In the genomic region with DNA sequence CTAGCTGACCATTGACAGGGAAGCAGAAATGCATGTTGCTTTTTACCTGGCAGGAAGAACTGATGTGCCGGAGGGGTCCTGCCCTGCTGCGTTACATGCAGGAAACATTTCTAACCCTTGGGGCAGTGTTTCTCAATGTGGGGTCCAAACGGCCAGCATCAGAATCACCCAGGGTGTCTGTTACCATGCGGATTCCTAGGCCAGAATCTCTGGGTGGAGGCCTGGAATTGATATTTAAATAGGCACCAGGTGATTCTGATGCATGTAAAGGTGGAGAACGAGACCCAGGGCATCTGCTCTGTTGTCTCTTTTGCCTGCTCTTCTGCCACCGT, we compare ENCODE assay signal across 17 cellular contexts.
DNase-seq lines count a peak whose midpoint lies in the region; ATAC-seq and TF ChIP-seq lines count a peak whose summit lies in the region.
"Had no signal": no experiment of that assay in that cellular context is flagged by ENCODE, and none has a peak within 500 bp of the region (broad histone marks: within the 10 kb centered on the region; RNA-seq: fewer than 3 reads in every experiment).

No MANE protein-coding gene starts in this region.

- H3K36me3 ChIP-seq in neural progenitor cell (no peaks in the 10 kb centered on the region), adrenal gland (replicated peaks in 1 of 2) (no peaks in the 10 kb centered on the region)

- CTCF ChIA-PET in AG04449 (lab: Yijun Ruan, JAX): no interaction called here

- peak overlapping the region; percentile 49 for H3K27ac Mint-ChIP-seq in HFFc6
- H3K27ac Mint-ChIP-seq in neural progenitor cell: no peak overlapping the region
- H3K27ac Mint-ChIP-seq: activated naive CD8-positive, alpha-beta T cell; activated T-helper 1 cell treated with anti-CD3 and anti-CD28 coated beads, Interleukin-12 subunit alpha, Interleukin-12 subunit beta, Interleukin-2, Interleukin-4 antibody, amounts not matched to agents 30 ng/mL and 10 ng/mL and 1 ng/mL, durations not matched to agents 14 hours and 24 hours and 36 hours had no signal

- TF ChIP-seq CTCF in AG04449 (IDR thresholded peaks at IDR 0.05; ENCODE audit: insufficient read depth, low read length, missing control alignments) (no peak), HFFc6 (IDR thresholded peaks at IDR 0.05) (peak; percentile 28), astrocyte of the spinal cord (IDR thresholded peaks at IDR 0.05; ENCODE audit: low read depth, low read length) (peak; percentile 11), neural progenitor cell (IDR thresholded peaks at IDR 0.05) (no peak), adrenal gland (IDR thresholded peaks at IDR 0.05) (no peak)

- no peak for DNase-seq in AG04449 (ENCODE audit: low read depth, low spot score)
- no peak for DNase-seq in HFFc6
- no peak for DNase-seq in astrocyte of the spinal cord (ENCODE audit: low read depth, low spot score)
- peak; percentile 19 for DNase-seq in neural progenitor cell (ENCODE audit: low spot score)
- DNase-seq in effector CD8-positive, alpha-beta T cell (lab: John Stamatoyannopoulos, UW): no peak
- DNase-seq in adrenal gland: no peak
- DNase-seq in HT-29 (ENCODE audit: low spot score): no peak
- DNase-seq: GOT3, midbrain, NCI-H446 treated with DMSO at 0.1 percent for 48 hours, SW 1271 had no signal

- H3K27ac ChIP-seq in neural progenitor cell: no peak overlapping the region
- H3K27ac ChIP-seq in adrenal gland: peak overlapping the region in 1 of 5 donors; percentile 24
- H3K27ac ChIP-seq: psoas muscle had no signal

- H3K4me1 ChIP-seq in neural progenitor cell: peaks cover 6% of the 10 kb centered on the region
- H3K4me1 ChIP-seq in adrenal gland (replicated peaks in 1 of 2): peaks cover 0 to 22% of the 10 kb centered on the region in 2 donors
- H3K4me1 ChIP-seq: psoas muscle had no signal

- H3K27me3 ChIP-seq in neural progenitor cell: no peaks in the 10 kb centered on the region
- H3K27me3 ChIP-seq in adrenal gland: no peaks in the 10 kb centered on the region

- no peaks in the 10 kb centered on the region for H4K20me1 ChIP-seq in neural progenitor cell (ENCODE audit: low read depth)

- no peak overlapping the region for H3K9ac ChIP-seq in neural progenitor cell

- 59 to 70% (median 64%) methylated on average over 6 of the region's 6 CpGs for WGBS in adrenal gland, 4 donors

- ATAC-seq in HG02938 (IDR thresholded peaks at IDR 0.05; ENCODE audit: unreplicated experiment): no peak
- ATAC-seq: left lobe of liver had no signal

- TF ChIP-seq POLR2A in adrenal gland (IDR thresholded peaks at IDR 0.05): no peak

- POLR2A ChIA-PET in AG04449 (lab: Yijun Ruan, JAX): no interaction called here

- H3K79me2 ChIP-seq in neural progenitor cell (ENCODE audit: low read depth): no peaks in the 10 kb centered on the region

- H3K9me3 ChIP-seq in neural progenitor cell (ENCODE audit: low read depth) (no peaks in the 10 kb centered on the region), adrenal gland (replicated peaks in 1 of 3) (no peaks in the 10 kb centered on the region)
- H3K9me3 ChIP-seq: psoas muscle had no signal

- peaks cover 9% of the 10 kb centered on the region for H3K9me3 Mint-ChIP-seq in HFFc6
- no peaks in the 10 kb centered on the region for H3K9me3 Mint-ChIP-seq in neural progenitor cell
- H3K9me3 Mint-ChIP-seq: neural crest cell had no signal

- in situ Hi-C loops in astrocyte of the spinal cord (cut with HindIII; ENCODE audit: low sequenced_read_pairs): no loop called here

- no peak overlapping the region for H3K4me2 ChIP-seq in neural progenitor cell

- H3F3A ChIP-seq in neural progenitor cell (ENCODE audit: low read depth): no peaks in the 10 kb centered on the region

- H3K36me3 Mint-ChIP-seq in HFFc6 (ENCODE audit: low read depth) (peaks cover 2% of the 10 kb centered on the region; the same call in 1 of the 2 replicates), neural progenitor cell (no peaks in the 10 kb centered on the region)
- H3K36me3 Mint-ChIP-seq: activated naive CD8-positive, alpha-beta T cell had no signal

- no peak overlapping the region for H2AFZ ChIP-seq in neural progenitor cell (replicated peaks)

- peak overlapping the region; percentile 29; the same call in 1 of the 2 replicates for H3K4me3 ChIP-seq in AG04449 (ENCODE audit: low read depth, low read length)
- H3K4me3 ChIP-seq in astrocyte of the spinal cord (ENCODE audit: low read depth, low read length): no peak overlapping the region
- H3K4me3 ChIP-seq in neural progenitor cell: no peak overlapping the region
- no peak overlapping the region for H3K4me3 ChIP-seq in adrenal gland
- H3K4me3 ChIP-seq: psoas muscle had no signal

- intact Hi-C loops in adrenal gland (cut with DNase I): no loop called here

- H3K4me1 Mint-ChIP-seq in HFFc6 (ENCODE audit: low read depth) (peaks cover 36% of the 10 kb centered on the region), neural progenitor cell (peaks cover 25% of the 10 kb centered on the region)

- peak overlapping the region; percentile 69 for H3K4me3 Mint-ChIP-seq in HFFc6
- no peak overlapping the region for H3K4me3 Mint-ChIP-seq in neural progenitor cell
- H3K4me3 Mint-ChIP-seq: activated naive CD8-positive, alpha-beta T cell; activated T-helper 1 cell treated with anti-CD3 and anti-CD28 coated beads, Interleukin-12 subunit alpha, Interleukin-12 subunit beta, Interleukin-2, Interleukin-4 antibody, amounts not matched to agents 30 ng/mL and 10 ng/mL and 1 ng/mL, durations not matched to agents 14 hours and 24 hours and 36 hours; neural crest cell had no signal

- no peaks in the 10 kb centered on the region for H3K27me3 Mint-ChIP-seq in HFFc6 (ENCODE audit: insufficient read depth)
- peaks cover 2% of the 10 kb centered on the region for H3K27me3 Mint-ChIP-seq in neural progenitor cell (ENCODE audit: insufficient read depth, low read depth)

Comparison
In these comparisons a context has a peak if more than half of its experiments do, and no peak if none do; other contexts are left out.
1. CTCF ChIP-seq: peak in HFFc6 (single experiment) and astrocyte of the spinal cord (single experiment); none in AG04449 (single experiment), neural progenitor cell (single experiment) and adrenal gland (0 of 6).